In the genomic region with DNA sequence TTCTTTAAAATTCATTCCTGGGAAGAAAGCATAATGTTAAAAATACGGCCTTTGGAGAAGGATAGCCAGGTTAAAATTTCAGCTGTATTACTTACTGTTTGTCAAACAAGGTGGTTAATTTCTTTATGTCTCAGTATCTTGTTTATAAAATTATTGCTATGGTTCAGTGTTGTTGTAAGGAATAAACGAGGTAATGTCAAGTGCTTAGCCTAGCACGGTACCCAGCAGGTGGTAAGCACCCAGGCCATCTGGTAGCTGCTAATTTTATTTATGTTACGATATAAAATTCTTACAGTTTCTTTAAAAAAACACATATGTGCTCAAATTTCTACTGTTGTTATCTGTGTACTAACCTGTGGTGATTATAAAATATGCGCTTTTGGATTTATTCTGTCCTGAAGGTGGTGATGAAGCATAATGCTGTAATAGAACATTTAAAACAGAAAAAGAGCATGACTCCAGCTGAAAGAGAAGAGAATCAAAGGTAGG, we compare ENCODE assay signal across 26 cellular contexts.
"Had no signal": no experiment of that assay in that cellular context is flagged by ENCODE, and none has a peak within 500 bp of the region (broad histone marks: within the 10 kb centered on the region; RNA-seq: fewer than 3 reads in every experiment).

No MANE protein-coding gene starts in this region.

- H3K4me3 Mint-ChIP-seq: activated CD4-positive, alpha-beta memory T cell treated with anti-CD3 and anti-CD28 coated beads, Interleukin-2, amount 10 ng/mL, durations not matched to agents 7 days and 5 days; activated CD4-positive, alpha-beta T cell treated with anti-CD3 and anti-CD28 coated beads for 36 hours; activated CD4-positive, alpha-beta T cell treated with anti-CD3 and anti-CD28 coated beads, Interleukin-2, amount 10 ng/mL, durations not matched to agents 24 days and 14 days; activated naive CD4-positive, alpha-beta T cell treated with anti-CD3 and anti-CD28 coated beads, Interleukin-2, amount 10 ng/mL, durations not matched to agents 7 days and 5 days; activated T-cell treated with anti-CD3 and anti-CD28 coated beads, Interleukin-2, amount 50 U/mL, for 4 hours; activated T-helper 1 cell treated with anti-CD3 and anti-CD28 coated beads, Interleukin-12 subunit alpha, Interleukin-12 subunit beta, Interleukin-2, Interleukin-4 antibody, amounts not matched to agents 30 ng/mL and 10 ng/mL and 1 ng/mL, durations not matched to agents 14 hours and 24 hours and 36 hours; dendritic cell treated with granulocyte-macrophage colony-stimulating factor and Interleukin-4, amounts not matched to agents 40 ng/mL and 50 ng/mL, for 4 days; endodermal cell; T-helper 17 cell; T-helper 2 cell treated with Interferon-gamma antibody and Interleukin-4, amounts not matched to agents 5 μg/mL and 100 μg/mL, for 36 hours had no signal

- H3K27ac Mint-ChIP-seq: activated CD4-positive, alpha-beta memory T cell treated with anti-CD3 and anti-CD28 coated beads, Interleukin-2, amount 10 ng/mL, durations not matched to agents 7 days and 5 days; activated CD4-positive, alpha-beta T cell treated with anti-CD3 and anti-CD28 coated beads, Interleukin-2, amount 10 ng/mL, durations not matched to agents 24 days and 14 days; activated naive CD4-positive, alpha-beta T cell treated with anti-CD3 and anti-CD28 coated beads, Interleukin-2, amount 10 ng/mL, durations not matched to agents 7 days and 5 days; activated T-helper 1 cell treated with anti-CD3 and anti-CD28 coated beads, Interleukin-12 subunit alpha, Interleukin-12 subunit beta, Interleukin-2, Interleukin-4 antibody, amounts not matched to agents 30 ng/mL and 10 ng/mL and 1 ng/mL, durations not matched to agents 14 hours and 24 hours and 36 hours; dendritic cell treated with granulocyte-macrophage colony-stimulating factor and Interleukin-4, amounts not matched to agents 40 ng/mL and 50 ng/mL, for 4 days; endodermal cell; T-helper 17 cell; T-helper 2 cell treated with Interferon-gamma antibody and Interleukin-4, amounts not matched to agents 5 μg/mL and 100 μg/mL, for 36 hours had no signal

- DNase-seq: activated CD4-positive, alpha-beta memory T cell treated with anti-CD3 and anti-CD28 coated beads, Interleukin-2, amount 10 ng/mL, durations not matched to agents 7 days and 5 days; activated CD4-positive, alpha-beta T cell treated with anti-CD3 and anti-CD28 coated beads for 36 hours; activated CD4-positive, alpha-beta T cell treated with anti-CD3 and anti-CD28 coated beads, Interleukin-2, amount 10 ng/mL, durations not matched to agents 24 days and 14 days; activated CD4-positive, CD25-positive, alpha-beta regulatory T cell; activated CD4-positive, CD25-positive, alpha-beta regulatory T cell treated with anti-CD3 and anti-CD28 coated beads, Interleukin-2, amount 50 U/mL, for 72 hours; activated CD8-positive, alpha-beta memory T cell treated with anti-CD3 and anti-CD28 coated beads, Interleukin-2, amount 50 U/mL, for 48 hours; activated gamma-delta T cell; activated naive CD4-positive, alpha-beta T cell; activated naive CD4-positive, alpha-beta T cell treated with anti-CD3 and anti-CD28 coated beads, Interleukin-2, amount 10 ng/mL, durations not matched to agents 7 days and 5 days; activated T-cell treated with anti-CD3 and anti-CD28 coated beads, Interleukin-2, amount 50 U/mL, for 4 hours; amniotic stem cell; anterior cingulate cortex; central memory CD4-positive, alpha-beta T cell; dorsolateral prefrontal cortex; effector memory CD4-positive, alpha-beta T cell; endodermal cell; foreskin fibroblast; head of caudate nucleus; T-helper 17 cell; T1000 had no signal

- H3K27ac ChIP-seq: coronary artery had no signal

- H3K27me3 Mint-ChIP-seq: activated CD4-positive, alpha-beta memory T cell treated with anti-CD3 and anti-CD28 coated beads, Interleukin-2, amount 10 ng/mL, durations not matched to agents 7 days and 5 days; activated CD4-positive, alpha-beta T cell treated with anti-CD3 and anti-CD28 coated beads for 36 hours; activated CD4-positive, alpha-beta T cell treated with anti-CD3 and anti-CD28 coated beads, Interleukin-2, amount 10 ng/mL, durations not matched to agents 24 days and 14 days; activated naive CD4-positive, alpha-beta T cell treated with anti-CD3 and anti-CD28 coated beads, Interleukin-2, amount 10 ng/mL, durations not matched to agents 7 days and 5 days; dendritic cell treated with granulocyte-macrophage colony-stimulating factor and Interleukin-4, amounts not matched to agents 40 ng/mL and 50 ng/mL, for 4 days; T-helper 17 cell had no signal

- ATAC-seq: activated CD4-positive, alpha-beta T cell treated with anti-CD3 and anti-CD28 coated beads for 36 hours; activated naive CD4-positive, alpha-beta T cell treated with anti-CD3 and anti-CD28 coated beads, Interleukin-2, amount 50 U/mL, for 72 hours; activated T-cell treated with anti-CD3 and anti-CD28 coated beads, Interleukin-2, amount 50 U/mL, for 4 hours; esophagus mucosa; T-helper 17 cell had no signal

- H3K4me3 ChIP-seq: coronary artery, dorsolateral prefrontal cortex had no signal

- H3K9me3 Mint-ChIP-seq: activated CD4-positive, alpha-beta memory T cell treated with anti-CD3 and anti-CD28 coated beads, Interleukin-2, amount 10 ng/mL, durations not matched to agents 7 days and 5 days; activated CD4-positive, alpha-beta T cell treated with anti-CD3 and anti-CD28 coated beads, Interleukin-2, amount 10 ng/mL, durations not matched to agents 24 days and 14 days; activated naive CD4-positive, alpha-beta T cell treated with anti-CD3 and anti-CD28 coated beads, Interleukin-2, amount 10 ng/mL, durations not matched to agents 7 days and 5 days; activated naive CD4-positive, alpha-beta T cell treated with anti-CD3 and anti-CD28 coated beads, Interleukin-2, amount 50 U/mL, for 72 hours; activated T-cell treated with anti-CD3 and anti-CD28 coated beads, Interleukin-2, amount 50 U/mL, for 4 hours; activated T-helper 1 cell treated with anti-CD3 and anti-CD28 coated beads, Interleukin-12 subunit alpha, Interleukin-12 subunit beta, Interleukin-2, Interleukin-4 antibody, amounts not matched to agents 30 ng/mL and 10 ng/mL and 1 ng/mL, durations not matched to agents 14 hours and 24 hours and 36 hours; dendritic cell treated with granulocyte-macrophage colony-stimulating factor and Interleukin-4, amounts not matched to agents 40 ng/mL and 50 ng/mL, for 4 days; endodermal cell; T-helper 2 cell treated with Interferon-gamma antibody and Interleukin-4, amounts not matched to agents 5 μg/mL and 100 μg/mL, for 36 hours had no signal

- H3K4me1 Mint-ChIP-seq: activated CD4-positive, alpha-beta memory T cell treated with anti-CD3 and anti-CD28 coated beads, Interleukin-2, amount 10 ng/mL, durations not matched to agents 7 days and 5 days; activated CD4-positive, alpha-beta T cell treated with anti-CD3 and anti-CD28 coated beads for 36 hours; activated CD4-positive, alpha-beta T cell treated with anti-CD3 and anti-CD28 coated beads, Interleukin-2, amount 10 ng/mL, durations not matched to agents 24 days and 14 days; activated naive CD4-positive, alpha-beta T cell treated with anti-CD3 and anti-CD28 coated beads, Interleukin-2, amount 10 ng/mL, durations not matched to agents 7 days and 5 days; endodermal cell had no signal
